10 cellular contexts compared by ENCODE assay signal in the genomic region with DNA sequence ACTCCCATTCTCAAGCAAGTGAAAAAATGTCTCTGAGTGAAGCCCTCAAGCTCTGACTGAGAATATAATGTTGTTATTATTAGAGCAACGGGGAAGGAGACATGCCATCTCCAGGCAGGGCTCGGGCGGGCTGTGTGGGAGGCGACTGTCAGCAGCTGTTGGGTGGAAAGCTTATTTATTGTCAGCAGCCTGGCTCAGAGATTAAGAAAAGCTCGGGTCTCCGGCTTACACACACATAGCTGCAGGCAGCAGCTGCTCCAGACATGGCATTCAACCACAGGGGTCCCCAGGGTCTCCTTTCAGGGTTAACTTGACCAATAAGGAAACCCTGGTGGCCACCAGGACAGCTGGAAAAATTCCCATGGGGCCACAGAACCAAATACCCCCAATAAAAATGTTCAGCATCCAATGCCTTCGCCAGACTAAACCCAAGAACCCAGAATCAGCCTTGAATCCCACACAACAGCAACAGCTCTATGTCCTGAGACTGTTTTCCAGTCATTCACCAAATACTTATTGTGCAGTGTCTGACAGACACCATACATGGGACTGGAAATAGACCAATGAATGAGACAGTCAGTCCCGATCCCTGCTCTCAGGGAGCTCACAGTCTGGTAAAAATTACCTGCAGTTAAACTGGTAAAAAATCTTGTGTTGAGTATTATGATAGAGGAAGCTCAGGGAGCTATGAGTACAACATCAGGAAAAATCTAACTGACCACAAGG.
A peak's percentile ranks its signal among the peaks of the same experiment; 100 is the strongest.
DNase-seq lines count a peak whose midpoint lies in the region; ATAC-seq, FAIRE-seq and TF ChIP-seq lines count a peak whose summit lies in the region.
"Had no signal": no experiment of that assay in that cellular context is flagged by ENCODE, and none has a peak within 500 bp of the region (broad histone marks: within the 10 kb centered on the region; RNA-seq: fewer than 3 reads in every experiment).

No MANE protein-coding gene starts in this region.

- H3K9me3 ChIP-seq in K562 (replicated peaks; ENCODE audit: control insufficient read depth, insufficient read depth, low read depth, low read length): no peaks in the 10 kb centered on the region
- no peaks in the 10 kb centered on the region for H3K9me3 ChIP-seq in mesenchymal stem cell (ENCODE audit: control insufficient read depth, low read length)
- H3K9me3 ChIP-seq in uterus: no peaks in the 10 kb centered on the region
- H3K9me3 ChIP-seq in naive thymus-derived CD4-positive, alpha-beta T cell (ENCODE audit: control insufficient read depth in 2 of 3, low read length in 3 of 3): no peaks in the 10 kb centered on the region

- H4K8ac ChIP-seq in mesenchymal stem cell (ENCODE audit: low read length): no peak overlapping the region

- H4K91ac ChIP-seq in mesenchymal stem cell (ENCODE audit: low read length): no peak overlapping the region

- TF ChIP-seq RAD21 in K562 (CRISPR knock-in tag; conservative IDR thresholded peaks at IDR 0.05 in 1 of 2, IDR thresholded peaks at IDR 0.05 in 1 of 2): peak in 1 of 2 experiments; percentile 20; a peak in 1 of 4 replicates

- 16% methylated on average over 8 of the region's 8 CpGs for WGBS in K562 (ENCODE audit: insufficient coverage, low coverage, missing lambda C conversion rate)
- WGBS in mesenchymal stem cell: 18% methylated on average over 8 of the region's 8 CpGs

- TF ChIP-seq POLR2A in K562 (conservative IDR thresholded peaks at IDR 0.05) (no peak), uterus (IDR thresholded peaks at IDR 0.05) (no peak)

- TF ChIP-seq CTCF in K562 (IDR thresholded peaks at IDR 0.05 in 2 of 3, conservative IDR thresholded peaks at IDR 0.05 in 1 of 3; ENCODE audit: insufficient read depth in 2 of 3, low read depth in 1 of 3, low read length in 3 of 3): no peak
- no peak for TF ChIP-seq CTCF in uterus (IDR thresholded peaks at IDR 0.05)

- no peaks in the 10 kb centered on the region for H3K9me3 Mint-ChIP-seq in natural killer cell treated with Interleukin-12 subunit alpha and Interleukin-12 subunit beta and Interleukin-15 and Interleukin-18, amount 100 ng/mL, for 72 hours
- H3K9me3 Mint-ChIP-seq in naive thymus-derived CD4-positive, alpha-beta T cell: peaks cover 0 to 5% (median 0%) of the 10 kb centered on the region in 11 donors

- no TSS peak for BruUV-seq in K562 (replicated peaks; lab: Mats Ljungman, UMichigan)

- peak; percentile 76 for FAIRE-seq in K562 (lab: Jason Lieb, UNC)
- FAIRE-seq: A549, islet of Langerhans had no signal

- POLR2A ChIA-PET in K562 (lab: Yijun Ruan, JAX): interaction anchor here (0.9 to 3.0 kb wide), 8 partner anchors 9 to 102 kb away, joined by 3 to 24 read pairs (median 7); a partner anchor contains a TSS
- POLR2A ChIA-PET in naive thymus-derived CD4-positive, alpha-beta T cell (lab: Charles Lee): interaction anchor here (0.7 kb wide), 1 partner anchor 68 kb away, joined by 3 read pairs; no protein-coding TSS in a partner anchor

- intact Hi-C loops in K562 (cut with micrococcal nuclease): no loop called here
- intact Hi-C loops in uterus (cut with DNase I; ENCODE audit: low total_unique reads): no loop called here
- intact Hi-C loops in naive thymus-derived CD4-positive, alpha-beta T cell (cut with micrococcal nuclease): no loop called here

- no peaks in the 10 kb centered on the region for H3K9me1 ChIP-seq in K562 (ENCODE audit: control insufficient read depth, insufficient read depth, low read length)

- ATAC-seq in K562: peak; percentile 66
- ATAC-seq in natural killer cell treated with Interleukin-12 subunit alpha and Interleukin-12 subunit beta and Interleukin-15 and Interleukin-18, amount 100 ng/mL, for 72 hours: no peak
- ATAC-seq in naive thymus-derived CD4-positive, alpha-beta T cell: no peak

- no peaks in the 10 kb centered on the region for H3K36me3 Mint-ChIP-seq in natural killer cell treated with Interleukin-12 subunit alpha and Interleukin-12 subunit beta and Interleukin-15 and Interleukin-18, amount 100 ng/mL, for 72 hours
- H3K36me3 Mint-ChIP-seq in naive thymus-derived CD4-positive, alpha-beta T cell: no peaks in the 10 kb centered on the region

- no peak overlapping the region for H3K27ac Mint-ChIP-seq in natural killer cell treated with Interleukin-12 subunit alpha and Interleukin-12 subunit beta and Interleukin-15 and Interleukin-18, amount 100 ng/mL, for 72 hours
- no peak overlapping the region for H3K27ac Mint-ChIP-seq in naive thymus-derived CD4-positive, alpha-beta T cell

- no peak overlapping the region for H3K14ac ChIP-seq in mesenchymal stem cell (ENCODE audit: low read length in 2 of 2)

- peak overlapping the region; percentile 65 for H3K27ac ChIP-seq in K562 (ENCODE audit: extremely low read depth, low read depth, low read length)
- peak overlapping the region; percentile 44 for H3K27ac ChIP-seq in mesenchymal stem cell (ENCODE audit: low read length, poor library complexity, severe bottlenecking)
- H3K27ac ChIP-seq in uterus: peak overlapping the region; percentile 76 to 78
- H3K27ac ChIP-seq in naive thymus-derived CD4-positive, alpha-beta T cell (ENCODE audit: low read depth, low read length): no peak overlapping the region

- H3K9ac ChIP-seq in K562 (ENCODE audit: insufficient read depth in 1 of 2, low read depth in 2 of 2, low read length in 2 of 2) (peak overlapping the region; percentile 68 to 80; a peak in 3 of 4 replicates), mesenchymal stem cell (ENCODE audit: low read length) (peak overlapping the region; percentile 55)

- no peaks in the 10 kb centered on the region for H3K79me2 ChIP-seq in K562 (ENCODE audit: control insufficient read depth, insufficient read depth, low read length)

- DNase-seq in NCI-H2107 treated with DMSO at 0.1 percent for 48 hours (lab: John Stamatoyannopoulos, UW; ENCODE audit: unreplicated experiment): peak; percentile 25
- no peak for DNase-seq in NCI-H2107 (lab: John Stamatoyannopoulos, UW)
- peak in 3 of 4 experiments; percentile 29 to 84 (median 68) for DNase-seq in K562 (ENCODE audit: extremely low read depth in 1 of 4, low spot score in 3 of 4)
- DNase-seq in mesenchymal stem cell: peak; percentile 87
- DNase-seq in uterus: peak; percentile 72
- no peak for DNase-seq in natural killer cell treated with Interleukin-12 subunit alpha and Interleukin-12 subunit beta and Interleukin-15 and Interleukin-18, amount 100 ng/mL, for 72 hours (ENCODE audit: low spot score)
- DNase-seq in LoVo (ENCODE audit: low spot score): no peak
- DNase-seq in naive thymus-derived CD4-positive, alpha-beta T cell: no peak

- CTCF ChIA-PET in K562 (lab: Yijun Ruan, JAX; ENCODE audit: low intra/inter-chr PET ratio): no interaction called here
- CTCF ChIA-PET in naive thymus-derived CD4-positive, alpha-beta T cell (lab: Charles Lee): interaction anchor here (0.8 kb wide), 1 partner anchor 9 kb away, joined by 3 read pairs; no protein-coding TSS in a partner anchor

- H2BK15ac ChIP-seq in mesenchymal stem cell (ENCODE audit: low read depth, poor library complexity, severe bottlenecking): no peak overlapping the region

- H3K27me3 Mint-ChIP-seq in natural killer cell treated with Interleukin-12 subunit alpha and Interleukin-12 subunit beta and Interleukin-15 and Interleukin-18, amount 100 ng/mL, for 72 hours: peaks cover 0 to 9% of the 10 kb centered on the region in 2 donors
- peaks cover 0 to 9% (median 0%) of the 10 kb centered on the region in 5 donors for H3K27me3 Mint-ChIP-seq in naive thymus-derived CD4-positive, alpha-beta T cell

- H3K4me1 ChIP-seq in K562 (replicated peaks in 1 of 2; ENCODE audit: control insufficient read depth in 2 of 2, insufficient read depth in 2 of 2, low read length in 2 of 2) (peaks cover 35 to 64% of the 10 kb centered on the region in 2 experiments), mesenchymal stem cell (ENCODE audit: control insufficient read depth, insufficient read depth, low read depth, low read length) (peaks cover 13% of the 10 kb centered on the region), uterus (peaks cover 0 to 6% of the 10 kb centered on the region in 2 donors)
- H3K4me1 ChIP-seq in naive thymus-derived CD4-positive, alpha-beta T cell (ENCODE audit: control insufficient read depth in 2 of 2, insufficient read depth in 2 of 2, low read length in 2 of 2): no peaks in the 10 kb centered on the region

- H2AFZ ChIP-seq in K562 (ENCODE audit: low read depth, low read length) (peak overlapping the region; percentile 74), mesenchymal stem cell (ENCODE audit: low read depth, low read length) (no peak overlapping the region)

- H3K4ac ChIP-seq in mesenchymal stem cell (ENCODE audit: low read depth in 1 of 2, low read length in 2 of 2): peak overlapping the region; percentile 13 to 24

- H3K4me3 ChIP-seq in K562 (no peak overlapping the region), mesenchymal stem cell (ENCODE audit: insufficient read depth in 1 of 2, low read depth in 1 of 2, low read length in 2 of 2) (no peak overlapping the region), uterus (no peak overlapping the region)
- no peak overlapping the region for H3K4me3 ChIP-seq in naive thymus-derived CD4-positive, alpha-beta T cell (ENCODE audit: low read length)
- H3K4me3 ChIP-seq: A549 had no signal

- no peak overlapping the region for H2BK120ac ChIP-seq in mesenchymal stem cell (ENCODE audit: low read depth, low read length)

- H2BK12ac ChIP-seq in mesenchymal stem cell (ENCODE audit: low read length in 2 of 2): peak overlapping the region in 1 of 2 experiments; percentile 8

- H3K18ac ChIP-seq in mesenchymal stem cell (ENCODE audit: low read depth in 1 of 2, low read length in 2 of 2): peak overlapping the region; percentile 83 to 89

- no peak overlapping the region for H3K4me3 Mint-ChIP-seq in natural killer cell treated with Interleukin-12 subunit alpha and Interleukin-12 subunit beta and Interleukin-15 and Interleukin-18, amount 100 ng/mL, for 72 hours
- no peak overlapping the region for H3K4me3 Mint-ChIP-seq in naive thymus-derived CD4-positive, alpha-beta T cell

- H3K4me2 ChIP-seq in K562 (ENCODE audit: insufficient read depth, low read length) (peak overlapping the region; percentile 64), mesenchymal stem cell (ENCODE audit: low read length, poor library complexity, severe bottlenecking) (peak overlapping the region; percentile 21)
- H3K4me2 ChIP-seq: A549 had no signal

- no peak overlapping the region for H3K23ac ChIP-seq in mesenchymal stem cell (ENCODE audit: low read length in 2 of 2)

- in situ Hi-C loops in K562 (cut with MboI): no loop called here

- H3K79me1 ChIP-seq in mesenchymal stem cell (replicated peaks; ENCODE audit: low read length, poor library complexity, severe bottlenecking): no peaks in the 10 kb centered on the region

- no peak overlapping the region for H2BK5ac ChIP-seq in mesenchymal stem cell (ENCODE audit: low read depth, low read length, poor library complexity, severe bottlenecking)

- no peaks in the 10 kb centered on the region for H3K27me3 ChIP-seq in K562 (ENCODE audit: control insufficient read depth in 2 of 2, insufficient read depth in 2 of 2, low read length in 2 of 2)
- H3K27me3 ChIP-seq in mesenchymal stem cell (ENCODE audit: control insufficient read depth in 1 of 2, insufficient read depth in 1 of 2, low read length in 2 of 2): no peaks in the 10 kb centered on the region
- H3K27me3 ChIP-seq in uterus: no peaks in the 10 kb centered on the region
- H3K27me3 ChIP-seq in naive thymus-derived CD4-positive, alpha-beta T cell (ENCODE audit: control insufficient read depth in 2 of 2, insufficient read depth in 2 of 2, low read length in 2 of 2): no peaks in the 10 kb centered on the region

- TF ChIP-seq EP300 in K562 (IDR thresholded peaks at IDR 0.05; ENCODE audit: low read length): peak; percentile 54; the same call in 1 of the 2 replicates

- H4K20me1 ChIP-seq in K562 (replicated peaks; ENCODE audit: control insufficient read depth, insufficient read depth, low read length): no peaks in the 10 kb centered on the region

- peaks cover 0 to under 1% of the 10 kb centered on the region in 2 donors for H3K4me1 Mint-ChIP-seq in natural killer cell treated with Interleukin-12 subunit alpha and Interleukin-12 subunit beta and Interleukin-15 and Interleukin-18, amount 100 ng/mL, for 72 hours (ENCODE audit: low read depth in 2 of 2)
- H3K4me1 Mint-ChIP-seq in naive thymus-derived CD4-positive, alpha-beta T cell: peaks cover 0 to 10% (median under 1%) of the 10 kb centered on the region in 7 donors

- H3K36me3 ChIP-seq in K562 (ENCODE audit: control insufficient read depth, insufficient read depth, low read length) (no peaks in the 10 kb centered on the region), mesenchymal stem cell (ENCODE audit: control insufficient read depth in 1 of 2, insufficient read depth in 2 of 2, low read depth in 1 of 2, low read length in 2 of 2) (no peaks in the 10 kb centered on the region), uterus (no peaks in the 10 kb centered on the region)
- no peaks in the 10 kb centered on the region for H3K36me3 ChIP-seq in naive thymus-derived CD4-positive, alpha-beta T cell (ENCODE audit: control insufficient read depth in 2 of 3, insufficient read depth in 3 of 3, low read length in 3 of 3)

- no peak overlapping the region for H2AK5ac ChIP-seq in mesenchymal stem cell (ENCODE audit: low read length, severe bottlenecking)

Comparison
In these comparisons a context has a peak if more than half of its experiments do, and no peak if none do; other contexts are left out.
1. DNase-seq: peak in NCI-H2107 treated with DMSO at 0.1 percent for 48 hours (single experiment), K562 (3 of 4), mesenchymal stem cell (single experiment) and uterus (2 of 2); none in NCI-H2107 (single experiment), natural killer cell treated with Interleukin-12 subunit alpha and Interleukin-12 subunit beta and Interleukin-15 and Interleukin-18, amount 100 ng/mL, for 72 hours (single experiment), LoVo (single experiment) and naive thymus-derived CD4-positive, alpha-beta T cell (0 of 9).